Comparison of ENCODE assay signal across 10 cellular contexts in genomic region chr2:66437601-66438497, GRCh38. TPM values are rescaled to one million over a fixed set of nuclear protein-coding genes. Genes with fewer than 3 reads are reported as not detected.
DNase-seq lines count a peak whose midpoint lies in the region; ATAC-seq, FAIRE-seq and TF ChIP-seq lines count a peak whose summit lies in the region.
"Had no signal": no experiment of that assay in that cellular context is flagged by ENCODE, and none has a peak within 500 bp of the region (broad histone marks: within the 10 kb centered on the region; RNA-seq: fewer than 3 reads in every experiment).

No MANE protein-coding gene starts in this region.

- intact Hi-C loops in endothelial cell of umbilical vein (cut with micrococcal nuclease) (loop anchor here (10.0 kb wide), 2 partner anchors 697 to 1003 kb away; partner anchors contain the start of gene SPRED2), uterus (cut with DNase I; ENCODE audit: low total_unique reads) (loop anchor here (10.0 kb wide), 1 partner anchor 1207 kb away; no protein-coding TSS in a partner anchor)

- peaks cover 48% of the 10 kb centered on the region for H3K4me1 Mint-ChIP-seq in activated T-cell treated with anti-CD3 and anti-CD28 coated beads, Interleukin-2, amount 50 U/mL, for 72 hours (ENCODE audit: low read depth)

- no peaks in the 10 kb centered on the region for H3K9me1 ChIP-seq in endothelial cell of umbilical vein (replicated peaks; ENCODE audit: control insufficient read depth, extremely low read depth, insufficient read depth, low read length)

- no peaks in the 10 kb centered on the region for H4K20me1 ChIP-seq in endothelial cell of umbilical vein (replicated peaks; ENCODE audit: control insufficient read depth, extremely low read depth, insufficient read depth, low read length)

- H3K4me1 ChIP-seq in endothelial cell of umbilical vein (ENCODE audit: control insufficient read depth, extremely low read depth, insufficient read depth, low read length): peaks cover 25% of the 10 kb centered on the region
- H3K4me1 ChIP-seq in mucosa of stomach (ENCODE audit: control insufficient read depth, insufficient read depth, low read length): peaks cover 11% of the 10 kb centered on the region
- H3K4me1 ChIP-seq in uterus: no peaks in the 10 kb centered on the region

- peak overlapping the region; percentile 27 to 31 for H3K4me3 Mint-ChIP-seq in activated T-cell treated with anti-CD3 and anti-CD28 coated beads, Interleukin-2, amount 50 U/mL, for 72 hours
- H3K4me3 Mint-ChIP-seq: activated naive CD8-positive, alpha-beta T cell treated with anti-CD3 and anti-CD28 coated beads, Interleukin-2, amount 10 ng/mL, durations not matched to agents 7 days and 5 days had no signal

- ATAC-seq in activated T-cell treated with anti-CD3 and anti-CD28 coated beads, Interleukin-2, amount 50 U/mL, for 72 hours (replicated peaks in 1 of 2): no peak
- no peak for ATAC-seq in GM21381 (IDR thresholded peaks at IDR 0.05; ENCODE audit: unreplicated experiment)
- ATAC-seq in HG02623 (IDR thresholded peaks at IDR 0.05; ENCODE audit: unreplicated experiment): no peak

- peaks cover 1 to 5% of the 10 kb centered on the region in 2 donors for H3K36me3 Mint-ChIP-seq in activated T-cell treated with anti-CD3 and anti-CD28 coated beads, Interleukin-2, amount 50 U/mL, for 72 hours (ENCODE audit: insufficient read depth in 2 of 2)
- H3K36me3 Mint-ChIP-seq: activated naive CD8-positive, alpha-beta T cell treated with anti-CD3 and anti-CD28 coated beads, Interleukin-2, amount 10 ng/mL, durations not matched to agents 7 days and 5 days had no signal

- H3K27me3 ChIP-seq in endothelial cell of umbilical vein (ENCODE audit: control insufficient read depth in 2 of 2, insufficient read depth in 2 of 2, low read length in 2 of 2): no peaks in the 10 kb centered on the region
- no peaks in the 10 kb centered on the region for H3K27me3 ChIP-seq in mucosa of stomach (ENCODE audit: control insufficient read depth, insufficient read depth, low read length)
- no peaks in the 10 kb centered on the region for H3K27me3 ChIP-seq in uterus

- H3K4me2 ChIP-seq in endothelial cell of umbilical vein (ENCODE audit: insufficient read depth, low read length): peak overlapping the region; percentile 74
- H3K4me2 ChIP-seq: BLaER1 treated with 17β-estradiol and CSF1 and Interleukin-3, amounts not matched to agents 10 nM and 100 nM had no signal

- POLR2A ChIA-PET in endothelial cell of umbilical vein (lab: Charles Lee): interaction anchor here (0.7 kb wide), 1 partner anchor 9 kb away, joined by 4 read pairs; no protein-coding TSS in a partner anchor

- dilution Hi-C loops in endothelial cell of umbilical vein (cut with MboI; ENCODE audit: extremely low pct_ligation_motif_present, low sequenced_read_pairs): no loop called here

- TF ChIP-seq POLR2A in endothelial cell of umbilical vein (IDR thresholded peaks at IDR 0.05; ENCODE audit: low read depth, low read length): no peak
- no peak for TF ChIP-seq POLR2A in uterus (IDR thresholded peaks at IDR 0.05)

- no peak for DNase-seq in activated T-cell treated with anti-CD3 and anti-CD28 coated beads, Interleukin-2, amount 50 U/mL, for 72 hours
- DNase-seq in activated T-cell treated with anti-CD3 and anti-CD28 coated beads for 4 hours: no peak
- peak; percentile 62 for DNase-seq in endothelial cell of umbilical vein (ENCODE audit: low read depth, low spot score)
- peak; percentile 24 to 27 for DNase-seq in uterus
- DNase-seq in ureter (ENCODE audit: low spot score): no peak
- DNase-seq: activated naive CD8-positive, alpha-beta T cell treated with anti-CD3 and anti-CD28 coated beads, Interleukin-2, amount 10 ng/mL, durations not matched to agents 7 days and 5 days had no signal

- no peaks in the 10 kb centered on the region for H3K9me3 ChIP-seq in endothelial cell of umbilical vein (replicated peaks; ENCODE audit: control insufficient read depth, insufficient read depth, low read length)
- H3K9me3 ChIP-seq in mucosa of stomach (ENCODE audit: control insufficient read depth, low read length): no peaks in the 10 kb centered on the region
- no peaks in the 10 kb centered on the region for H3K9me3 ChIP-seq in uterus

- peaks cover 8% of the 10 kb centered on the region for H3K79me2 ChIP-seq in endothelial cell of umbilical vein (ENCODE audit: control insufficient read depth, insufficient read depth, low read length)

- FAIRE-seq in endothelial cell of umbilical vein (lab: Jason Lieb, UNC): no peak

- no peak overlapping the region for H2AFZ ChIP-seq in endothelial cell of umbilical vein (ENCODE audit: low read depth, low read length)

- peaks cover 80% of the 10 kb centered on the region for H3K27me3 Mint-ChIP-seq in activated T-cell treated with anti-CD3 and anti-CD28 coated beads, Interleukin-2, amount 50 U/mL, for 72 hours (ENCODE audit: low read depth)

- H3K4me3 ChIP-seq in endothelial cell of umbilical vein (replicated peaks in 1 of 3; ENCODE audit: insufficient read depth in 1 of 3, low read depth in 1 of 3, low read length in 3 of 3): peak overlapping the region in 2 of 3 experiments; percentile 64 to 97
- peak overlapping the region; percentile 92 for H3K4me3 ChIP-seq in mucosa of stomach (ENCODE audit: low read length)
- peak overlapping the region; percentile 80 to 97 for H3K4me3 ChIP-seq in uterus
- H3K4me3 ChIP-seq: BLaER1 treated with 17β-estradiol and CSF1 and Interleukin-3, amounts not matched to agents 10 nM and 100 nM had no signal

- TF ChIP-seq CTCF in endothelial cell of umbilical vein (IDR thresholded peaks at IDR 0.05; ENCODE audit: extremely low read depth in 1 of 2, insufficient read depth in 1 of 2, low read depth in 1 of 2, low read length in 2 of 2) (no peak), uterus (IDR thresholded peaks at IDR 0.05) (no peak)

- CTCF ChIA-PET in endothelial cell of umbilical vein (lab: Charles Lee): interaction anchor here (0.8 to 6.3 kb wide), 7 partner anchors 10 to 1403 kb away, joined by 3 to 107 read pairs (median 4); no protein-coding TSS in a partner anchor

- H3K9ac ChIP-seq in endothelial cell of umbilical vein (replicated peaks; ENCODE audit: extremely low read depth, insufficient read depth, low read length): peak overlapping the region; percentile 94
- H3K9ac ChIP-seq in mucosa of stomach (ENCODE audit: low read length): peak overlapping the region; percentile 94
- H3K9ac ChIP-seq: BLaER1 treated with 17β-estradiol and CSF1 and Interleukin-3, amounts not matched to agents 10 nM and 100 nM had no signal

- H3K27ac ChIP-seq in endothelial cell of umbilical vein (ENCODE audit: insufficient read depth, low read depth, low read length) (peak overlapping the region; percentile 9), uterus (peak overlapping the region; percentile 96 to 100)
- H3K27ac ChIP-seq: BLaER1 treated with 17β-estradiol and CSF1 and Interleukin-3, amounts not matched to agents 10 nM and 100 nM had no signal

- no peaks in the 10 kb centered on the region for H3K9me3 Mint-ChIP-seq in activated T-cell treated with anti-CD3 and anti-CD28 coated beads, Interleukin-2, amount 50 U/mL, for 72 hours
- H3K9me3 Mint-ChIP-seq: activated naive CD8-positive, alpha-beta T cell treated with anti-CD3 and anti-CD28 coated beads, Interleukin-2, amount 10 ng/mL, durations not matched to agents 7 days and 5 days had no signal

- peaks cover 0 to 2% of the 10 kb centered on the region in 2 experiments for H3K36me3 ChIP-seq in endothelial cell of umbilical vein (ENCODE audit: control insufficient read depth in 2 of 2, extremely low read depth in 1 of 2, insufficient read depth in 2 of 2, low read length in 2 of 2)
- H3K36me3 ChIP-seq in mucosa of stomach (ENCODE audit: control insufficient read depth, insufficient read depth, low read length): peaks cover 8% of the 10 kb centered on the region
- no peaks in the 10 kb centered on the region for H3K36me3 ChIP-seq in uterus
- H3K36me3 ChIP-seq: BLaER1 treated with 17β-estradiol and CSF1 and Interleukin-3, amounts not matched to agents 10 nM and 100 nM had no signal

- no peak overlapping the region for H3K27ac Mint-ChIP-seq in activated T-cell treated with anti-CD3 and anti-CD28 coated beads, Interleukin-2, amount 50 U/mL, for 72 hours
- H3K27ac Mint-ChIP-seq: activated naive CD8-positive, alpha-beta T cell treated with anti-CD3 and anti-CD28 coated beads, Interleukin-2, amount 10 ng/mL, durations not matched to agents 7 days and 5 days had no signal

- no TSS peak for BruUV-seq in endothelial cell of umbilical vein (replicated peaks; lab: Mats Ljungman, UMichigan)

TF ChIP-seq in endothelial cell of umbilical vein, 7 proteins besides CTCF, POLR2A, EP300 and RAD21:
- TF ChIP-seq FOS (IDR thresholded peaks at IDR 0.05; ENCODE audit: borderline replicate concordance, insufficient read depth, low read length) (no peak), GATA2 (IDR thresholded peaks at IDR 0.05; ENCODE audit: insufficient read depth, insufficient read length, low read depth, low read length) (no peak), EZH2 (IDR thresholded peaks at IDR 0.05; ENCODE audit: borderline replicate concordance, low read depth, low read length, severe bottlenecking) (no peak), MYC (IDR thresholded peaks at IDR 0.05; ENCODE audit: low read depth, low read length) (no peak), POLR2AphosphoS5 (IDR thresholded peaks at IDR 0.05; ENCODE audit: insufficient read depth, low read depth, low read length) (no peak), MAX (IDR thresholded peaks at IDR 0.05; ENCODE audit: insufficient read depth, insufficient read length) (no peak), JUN (IDR thresholded peaks at IDR 0.05; ENCODE audit: borderline replicate concordance, insufficient read depth, insufficient read length, low read depth) (no peak)

RNA-seq across cellular contexts. Expression of gene MEIS1, which starts 2.9 kb away (rescaled TPM):
- total RNA-seq in activated T-cell treated with anti-CD3 and anti-CD28 coated beads, Interleukin-2, amount 50 U/mL, for 72 hours: under 1 TPM in 1 of 2 donors, not detected in 1; 0.34 TPM
- 26.3 and 26.5 TPM in 2 replicates for total RNA-seq in endothelial cell of umbilical vein
- polyA plus RNA-seq in endothelial cell of umbilical vein: 8.1 and 10.0 TPM in 2 replicates
- 6.5 and 7.9 TPM in 2 replicates for polyA plus RNA-seq in endothelial cell of umbilical vein (2011; cell fraction: cytosol; rRNA removed)
- polyA plus RNA-seq in endothelial cell of umbilical vein (2011; cell fraction: nucleus; rRNA removed): 26.3 and 33.4 TPM in 2 replicates
- 6.4 and 7.9 TPM in 2 replicates for polyA plus RNA-seq in endothelial cell of umbilical vein (2012)
- polyA minus RNA-seq in endothelial cell of umbilical vein: 28.1 and 34.9 TPM in 2 replicates
- polyA minus RNA-seq in endothelial cell of umbilical vein (2011; cell fraction: cytosol; rRNA and poly(A)+ RNA removed): 10.3 TPM
- polyA minus RNA-seq in endothelial cell of umbilical vein (2011; cell fraction: nucleus; rRNA and poly(A)+ RNA removed): 49.7 and 53.7 TPM in 2 replicates
- 100 to 1,000 TPM; 110 to 418 (median 233) TPM for total RNA-seq in uterus
- total RNA-seq in ureter: 105 TPM
- total RNA-seq: activated naive CD8-positive, alpha-beta T cell treated with anti-CD3 and anti-CD28 coated beads, Interleukin-2, amount 10 ng/mL, durations not matched to agents 7 days and 5 days had no signal

Comparison
In these comparisons a context has a peak if more than half of its experiments do, and no peak if none do; other contexts are left out.
1. DNase-seq: peak in endothelial cell of umbilical vein (single experiment) and uterus (2 of 2); none in activated T-cell treated with anti-CD3 and anti-CD28 coated beads, Interleukin-2, amount 50 U/mL, for 72 hours (0 of 2), activated T-cell treated with anti-CD3 and anti-CD28 coated beads for 4 hours (single experiment) and ureter (single experiment).
2. RNA of gene MEIS1, which starts 2.9 kb away (total RNA-seq): 110 to 418 TPM in uterus, 105 TPM in ureter (single experiment) and 26.3 to 26.5 TPM in endothelial cell of umbilical vein; 0.34 TPM in activated T-cell treated with anti-CD3 and anti-CD28 coated beads, Interleukin-2, amount 50 U/mL, for 72 hours; every median in the first group is over 10 times any median in the second.
3. Peak in every context shown above with its lines, with median percentiles within 50 percentile points of each other: H3K4me3 ChIP-seq.